In the genomic region with DNA sequence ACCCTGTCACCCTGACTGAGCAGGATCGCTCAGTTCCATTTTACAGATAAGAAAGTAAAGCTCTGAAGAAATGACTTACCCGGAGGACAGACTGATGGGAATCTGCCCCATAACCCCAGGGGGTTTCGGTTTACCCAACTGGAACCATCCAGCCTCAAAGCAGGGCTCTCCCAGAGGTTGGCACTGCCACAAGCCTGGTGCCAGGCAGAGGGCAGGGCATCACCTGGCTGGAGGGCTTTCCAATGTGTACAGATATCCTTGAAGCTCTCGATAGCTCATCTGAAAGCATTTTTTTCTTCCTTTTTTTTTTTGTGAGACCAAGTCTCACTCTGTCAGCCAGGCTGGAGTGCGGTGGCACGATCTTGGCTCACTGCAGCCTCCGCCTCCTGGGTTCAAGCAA, we compare ENCODE assay signal across 1 cellular context.
TF ChIP-seq lines count a peak whose summit lies in the region.

No MANE protein-coding gene starts in this region.

TF ChIP-seq in A549, 52 proteins besides CTCF, POLR2A, EP300 and RAD21 (continued from another document):
- TF ChIP-seq, protein P1, sequence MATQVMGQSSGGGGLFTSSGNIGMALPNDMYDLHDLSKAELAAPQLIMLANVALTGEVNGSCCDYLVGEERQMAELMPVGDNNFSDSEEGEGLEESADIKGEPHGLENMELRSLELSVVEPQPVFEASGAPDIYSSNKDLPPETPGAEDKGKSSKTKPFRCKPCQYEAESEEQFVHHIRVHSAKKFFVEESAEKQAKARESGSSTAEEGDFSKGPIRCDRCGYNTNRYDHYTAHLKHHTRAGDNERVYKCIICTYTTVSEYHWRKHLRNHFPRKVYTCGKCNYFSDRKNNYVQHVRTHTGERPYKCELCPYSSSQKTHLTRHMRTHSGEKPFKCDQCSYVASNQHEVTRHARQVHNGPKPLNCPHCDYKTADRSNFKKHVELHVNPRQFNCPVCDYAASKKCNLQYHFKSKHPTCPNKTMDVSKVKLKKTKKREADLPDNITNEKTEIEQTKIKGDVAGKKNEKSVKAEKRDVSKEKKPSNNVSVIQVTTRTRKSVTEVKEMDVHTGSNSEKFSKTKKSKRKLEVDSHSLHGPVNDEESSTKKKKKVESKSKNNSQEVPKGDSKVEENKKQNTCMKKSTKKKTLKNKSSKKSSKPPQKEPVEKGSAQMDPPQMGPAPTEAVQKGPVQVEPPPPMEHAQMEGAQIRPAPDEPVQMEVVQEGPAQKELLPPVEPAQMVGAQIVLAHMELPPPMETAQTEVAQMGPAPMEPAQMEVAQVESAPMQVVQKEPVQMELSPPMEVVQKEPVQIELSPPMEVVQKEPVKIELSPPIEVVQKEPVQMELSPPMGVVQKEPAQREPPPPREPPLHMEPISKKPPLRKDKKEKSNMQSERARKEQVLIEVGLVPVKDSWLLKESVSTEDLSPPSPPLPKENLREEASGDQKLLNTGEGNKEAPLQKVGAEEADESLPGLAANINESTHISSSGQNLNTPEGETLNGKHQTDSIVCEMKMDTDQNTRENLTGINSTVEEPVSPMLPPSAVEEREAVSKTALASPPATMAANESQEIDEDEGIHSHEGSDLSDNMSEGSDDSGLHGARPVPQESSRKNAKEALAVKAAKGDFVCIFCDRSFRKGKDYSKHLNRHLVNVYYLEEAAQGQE (IDR thresholded peaks at IDR 0.05) = no peak
- TF ChIP-seq HOXA7 (CRISPR knock-in tag; IDR thresholded peaks at IDR 0.05) = no peak
